Comparison of ENCODE assay signal across 1 cellular context in the genomic region with DNA sequence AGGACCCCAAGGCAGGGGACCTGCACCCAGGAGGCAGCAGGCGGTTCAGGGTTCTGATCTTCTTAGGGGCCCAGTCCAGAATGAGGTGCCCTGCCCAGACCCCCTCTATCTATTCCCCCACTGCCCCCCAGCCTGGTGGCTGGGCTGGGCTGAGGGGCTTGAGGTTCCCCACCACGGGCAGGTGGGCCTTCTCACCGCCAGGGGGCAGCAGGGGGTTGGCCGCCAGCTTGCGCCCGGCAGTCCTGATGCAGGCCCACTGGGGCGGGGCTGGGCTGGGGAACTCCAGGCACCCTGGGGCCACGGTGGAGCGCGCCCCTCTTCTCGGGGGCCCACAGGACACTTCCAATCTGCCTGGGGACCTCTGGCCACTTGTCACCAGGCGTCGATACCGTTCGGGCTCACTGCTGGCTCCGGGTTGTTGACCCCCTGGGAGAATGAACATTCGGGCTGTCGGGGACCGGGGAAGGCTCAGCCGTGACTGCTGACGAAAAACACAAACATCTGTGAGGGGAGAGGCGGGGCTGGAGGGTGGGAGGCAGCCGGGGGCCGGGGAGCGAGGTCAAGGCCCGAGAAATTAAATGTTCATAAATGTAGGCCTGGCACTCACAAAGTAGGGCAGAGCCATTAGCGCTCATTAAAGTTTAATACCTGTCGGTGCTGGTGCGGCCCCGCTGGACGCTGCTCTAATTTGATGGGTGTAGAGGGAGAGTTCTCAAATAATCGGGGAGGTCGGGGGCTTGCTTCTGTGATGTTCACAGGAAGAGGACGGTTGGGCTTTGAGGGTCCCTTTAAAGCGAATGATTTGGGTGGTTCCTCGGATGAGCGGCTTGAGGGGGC.
TF ChIP-seq lines count a peak whose summit lies in the region.

No MANE protein-coding gene starts in this region.

TF ChIP-seq in HEK293, 187 proteins besides CTCF, POLR2A, EP300 and RAD21 (continued from another document and continues in another):
- TF ChIP-seq, protein P1, sequence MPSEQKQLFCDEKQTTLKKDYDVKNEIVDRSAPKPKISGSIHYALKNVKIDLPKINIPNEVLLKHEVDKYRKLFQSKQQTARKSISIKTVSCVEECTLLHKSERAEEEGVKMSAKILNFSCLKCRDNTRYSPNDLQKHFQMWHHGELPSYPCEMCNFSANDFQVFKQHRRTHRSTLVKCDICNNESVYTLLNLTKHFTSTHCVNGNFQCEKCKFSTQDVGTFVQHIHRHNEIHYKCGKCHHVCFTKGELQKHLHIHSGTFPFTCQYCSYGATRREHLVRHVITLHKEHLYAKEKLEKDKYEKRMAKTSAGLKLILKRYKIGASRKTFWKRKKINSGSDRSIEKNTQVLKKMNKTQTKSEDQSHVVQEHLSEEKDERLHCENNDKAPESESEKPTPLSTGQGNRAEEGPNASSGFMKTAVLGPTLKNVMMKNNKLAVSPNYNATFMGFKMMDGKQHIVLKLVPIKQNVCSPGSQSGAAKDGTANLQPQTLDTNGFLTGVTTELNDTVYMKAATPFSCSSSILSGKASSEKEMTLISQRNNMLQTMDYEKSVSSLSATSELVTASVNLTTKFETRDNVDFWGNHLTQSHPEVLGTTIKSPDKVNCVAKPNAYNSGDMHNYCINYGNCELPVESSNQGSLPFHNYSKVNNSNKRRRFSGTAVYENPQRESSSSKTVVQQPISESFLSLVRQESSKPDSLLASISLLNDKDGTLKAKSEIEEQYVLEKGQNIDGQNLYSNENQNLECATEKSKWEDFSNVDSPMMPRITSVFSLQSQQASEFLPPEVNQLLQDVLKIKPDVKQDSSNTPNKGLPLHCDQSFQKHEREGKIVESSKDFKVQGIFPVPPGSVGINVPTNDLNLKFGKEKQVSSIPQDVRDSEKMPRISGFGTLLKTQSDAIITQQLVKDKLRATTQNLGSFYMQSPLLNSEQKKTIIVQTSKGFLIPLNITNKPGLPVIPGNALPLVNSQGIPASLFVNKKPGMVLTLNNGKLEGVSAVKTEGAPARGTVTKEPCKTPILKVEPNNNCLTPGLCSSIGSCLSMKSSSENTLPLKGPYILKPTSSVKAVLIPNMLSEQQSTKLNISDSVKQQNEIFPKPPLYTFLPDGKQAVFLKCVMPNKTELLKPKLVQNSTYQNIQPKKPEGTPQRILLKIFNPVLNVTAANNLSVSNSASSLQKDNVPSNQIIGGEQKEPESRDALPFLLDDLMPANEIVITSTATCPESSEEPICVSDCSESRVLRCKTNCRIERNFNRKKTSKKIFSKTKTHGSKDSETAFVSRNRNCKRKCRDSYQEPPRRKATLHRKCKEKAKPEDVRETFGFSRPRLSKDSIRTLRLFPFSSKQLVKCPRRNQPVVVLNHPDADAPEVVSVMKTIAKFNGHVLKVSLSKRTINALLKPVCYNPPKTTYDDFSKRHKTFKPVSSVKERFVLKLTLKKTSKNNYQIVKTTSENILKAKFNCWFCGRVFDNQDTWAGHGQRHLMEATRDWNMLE (tag by site-specific recombination; conservative IDR thresholded peaks at IDR 0.05; ENCODE audit: low read depth) = no peak
- no peak for TF ChIP-seq ZNF571 (tag by site-specific recombination; IDR thresholded peaks at IDR 0.05)
- no peak for TF ChIP-seq SCRT2 (tag by site-specific recombination; IDR thresholded peaks at IDR 0.05)
- TF ChIP-seq ZNF19 (tag by site-specific recombination; IDR thresholded peaks at IDR 0.05; ENCODE audit: low read depth) = no peak
- TF ChIP-seq HOXC10 (CRISPR knock-in tag; IDR thresholded peaks at IDR 0.05) = no peak
- no peak for TF ChIP-seq ZNF23 (tag by site-specific recombination; IDR thresholded peaks at IDR 0.05; ENCODE audit: borderline replicate concordance)
- TF ChIP-seq ZNF426 (tag by site-specific recombination; IDR thresholded peaks at IDR 0.05) = no peak
- TF ChIP-seq GLIS1 (tag by site-specific recombination; IDR thresholded peaks at IDR 0.05) = peak; percentile 59
- TF ChIP-seq, protein P2, sequence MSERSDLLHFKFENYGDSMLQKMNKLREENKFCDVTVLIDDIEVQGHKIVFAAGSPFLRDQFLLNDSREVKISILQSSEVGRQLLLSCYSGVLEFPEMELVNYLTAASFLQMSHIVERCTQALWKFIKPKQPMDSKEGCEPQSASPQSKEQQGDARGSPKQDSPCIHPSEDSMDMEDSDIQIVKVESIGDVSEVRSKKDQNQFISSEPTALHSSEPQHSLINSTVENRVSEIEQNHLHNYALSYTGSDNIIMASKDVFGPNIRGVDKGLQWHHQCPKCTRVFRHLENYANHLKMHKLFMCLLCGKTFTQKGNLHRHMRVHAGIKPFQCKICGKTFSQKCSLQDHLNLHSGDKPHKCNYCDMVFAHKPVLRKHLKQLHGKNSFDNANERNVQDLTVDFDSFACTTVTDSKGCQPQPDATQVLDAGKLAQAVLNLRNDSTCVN (tag by site-specific recombination; optimal IDR thresholded peaks at IDR 0.05) = peak; percentile 34
- TF ChIP-seq, protein P3, sequence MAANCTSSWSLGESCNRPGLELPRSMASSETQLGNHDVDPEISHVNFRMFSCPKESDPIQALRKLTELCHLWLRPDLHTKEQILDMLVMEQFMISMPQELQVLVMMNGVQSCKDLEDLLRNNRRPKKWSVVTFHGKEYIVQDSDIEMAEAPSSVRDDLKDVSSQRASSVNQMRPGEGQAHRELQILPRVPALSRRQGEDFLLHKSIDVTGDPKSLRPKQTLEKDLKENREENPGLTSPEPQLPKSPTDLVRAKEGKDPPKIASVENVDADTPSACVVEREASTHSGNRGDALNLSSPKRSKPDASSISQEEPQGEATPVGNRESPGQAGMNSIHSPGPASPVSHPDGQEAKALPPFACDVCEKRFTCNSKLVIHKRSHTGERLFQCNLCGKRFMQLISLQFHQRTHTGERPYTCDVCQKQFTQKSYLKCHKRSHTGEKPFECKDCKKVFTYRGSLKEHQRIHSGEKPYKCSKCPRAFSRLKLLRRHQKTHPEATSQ (tag by site-specific recombination; IDR thresholded peaks at IDR 0.05) = no peak
- TF ChIP-seq ZNF37A (tag by site-specific recombination; IDR thresholded peaks at IDR 0.05) = no peak
- TF ChIP-seq ZNF670 (tag by site-specific recombination; IDR thresholded peaks at IDR 0.05; ENCODE audit: low read depth) = no peak
- no peak for TF ChIP-seq ZNF585B (tag by site-specific recombination; IDR thresholded peaks at IDR 0.05)
- no peak for TF ChIP-seq ZBTB21 (tag by site-specific recombination; IDR thresholded peaks at IDR 0.05)
- no peak for TF ChIP-seq ZNF394 (tag by site-specific recombination; IDR thresholded peaks at IDR 0.05; ENCODE audit: borderline replicate concordance)
- no peak for TF ChIP-seq ZNF324 (tag by site-specific recombination; IDR thresholded peaks at IDR 0.05)
- peak; percentile 70 for TF ChIP-seq ZNF2 (tag by site-specific recombination; IDR thresholded peaks at IDR 0.05)
- no peak for TF ChIP-seq ZNF133 (tag by site-specific recombination; IDR thresholded peaks at IDR 0.05)
- TF ChIP-seq ZNF610 (tag by site-specific recombination; IDR thresholded peaks at IDR 0.05; ENCODE audit: borderline replicate concordance) = no peak
- TF ChIP-seq, protein P4, sequence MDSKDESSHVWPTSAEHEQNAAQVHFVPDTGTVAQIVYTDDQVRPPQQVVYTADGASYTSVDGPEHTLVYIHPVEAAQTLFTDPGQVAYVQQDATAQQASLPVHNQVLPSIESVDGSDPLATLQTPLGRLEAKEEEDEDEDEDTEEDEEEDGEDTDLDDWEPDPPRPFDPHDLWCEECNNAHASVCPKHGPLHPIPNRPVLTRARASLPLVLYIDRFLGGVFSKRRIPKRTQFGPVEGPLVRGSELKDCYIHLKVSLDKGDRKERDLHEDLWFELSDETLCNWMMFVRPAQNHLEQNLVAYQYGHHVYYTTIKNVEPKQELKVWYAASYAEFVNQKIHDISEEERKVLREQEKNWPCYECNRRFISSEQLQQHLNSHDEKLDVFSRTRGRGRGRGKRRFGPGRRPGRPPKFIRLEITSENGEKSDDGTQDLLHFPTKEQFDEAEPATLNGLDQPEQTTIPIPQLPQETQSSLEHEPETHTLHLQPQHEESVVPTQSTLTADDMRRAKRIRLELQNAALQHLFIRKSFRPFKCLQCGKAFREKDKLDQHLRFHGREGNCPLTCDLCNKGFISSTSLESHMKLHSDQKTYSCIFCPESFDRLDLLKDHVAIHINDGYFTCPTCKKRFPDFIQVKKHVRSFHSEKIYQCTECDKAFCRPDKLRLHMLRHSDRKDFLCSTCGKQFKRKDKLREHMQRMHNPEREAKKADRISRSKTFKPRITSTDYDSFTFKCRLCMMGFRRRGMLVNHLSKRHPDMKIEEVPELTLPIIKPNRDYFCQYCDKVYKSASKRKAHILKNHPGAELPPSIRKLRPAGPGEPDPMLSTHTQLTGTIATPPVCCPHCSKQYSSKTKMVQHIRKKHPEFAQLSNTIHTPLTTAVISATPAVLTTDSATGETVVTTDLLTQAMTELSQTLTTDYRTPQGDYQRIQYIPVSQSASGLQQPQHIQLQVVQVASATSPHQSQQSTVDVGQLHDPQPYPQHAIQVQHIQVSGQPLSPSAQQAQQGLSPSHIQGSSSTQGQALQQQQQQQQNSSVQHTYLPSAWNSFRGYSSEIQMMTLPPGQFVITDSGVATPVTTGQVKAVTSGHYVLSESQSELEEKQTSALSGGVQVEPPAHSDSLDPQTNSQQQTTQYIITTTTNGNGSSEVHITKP (tag by site-specific recombination; IDR thresholded peaks at IDR 0.05) = no peak
- TF ChIP-seq, protein P5, sequence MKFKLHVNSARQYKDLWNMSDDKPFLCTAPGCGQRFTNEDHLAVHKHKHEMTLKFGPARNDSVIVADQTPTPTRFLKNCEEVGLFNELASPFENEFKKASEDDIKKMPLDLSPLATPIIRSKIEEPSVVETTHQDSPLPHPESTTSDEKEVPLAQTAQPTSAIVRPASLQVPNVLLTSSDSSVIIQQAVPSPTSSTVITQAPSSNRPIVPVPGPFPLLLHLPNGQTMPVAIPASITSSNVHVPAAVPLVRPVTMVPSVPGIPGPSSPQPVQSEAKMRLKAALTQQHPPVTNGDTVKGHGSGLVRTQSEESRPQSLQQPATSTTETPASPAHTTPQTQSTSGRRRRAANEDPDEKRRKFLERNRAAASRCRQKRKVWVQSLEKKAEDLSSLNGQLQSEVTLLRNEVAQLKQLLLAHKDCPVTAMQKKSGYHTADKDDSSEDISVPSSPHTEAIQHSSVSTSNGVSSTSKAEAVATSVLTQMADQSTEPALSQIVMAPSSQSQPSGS (tag by site-specific recombination; IDR thresholded peaks at IDR 0.05; ENCODE audit: low read depth) = no peak
- no peak for TF ChIP-seq ZNF175 (tag by site-specific recombination; IDR thresholded peaks at IDR 0.05)
- TF ChIP-seq, protein P6, sequence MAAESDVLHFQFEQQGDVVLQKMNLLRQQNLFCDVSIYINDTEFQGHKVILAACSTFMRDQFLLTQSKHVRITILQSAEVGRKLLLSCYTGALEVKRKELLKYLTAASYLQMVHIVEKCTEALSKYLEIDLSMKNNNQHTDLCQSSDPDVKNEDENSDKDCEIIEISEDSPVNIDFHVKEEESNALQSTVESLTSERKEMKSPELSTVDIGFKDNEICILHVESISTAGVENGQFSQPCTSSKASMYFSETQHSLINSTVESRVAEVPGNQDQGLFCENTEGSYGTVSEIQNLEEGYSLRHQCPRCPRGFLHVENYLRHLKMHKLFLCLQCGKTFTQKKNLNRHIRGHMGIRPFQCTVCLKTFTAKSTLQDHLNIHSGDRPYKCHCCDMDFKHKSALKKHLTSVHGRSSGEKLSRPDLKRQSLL (tag by site-specific recombination; IDR thresholded peaks at IDR 0.05) = no peak
- peak; percentile 59 for TF ChIP-seq KLF1 (tag by site-specific recombination; IDR thresholded peaks at IDR 0.05)
- no peak for TF ChIP-seq WT1 (tag by site-specific recombination; IDR thresholded peaks at IDR 0.05)
- TF ChIP-seq GLI4 (tag by site-specific recombination; IDR thresholded peaks at IDR 0.05) = no peak
- TF ChIP-seq, protein P7, sequence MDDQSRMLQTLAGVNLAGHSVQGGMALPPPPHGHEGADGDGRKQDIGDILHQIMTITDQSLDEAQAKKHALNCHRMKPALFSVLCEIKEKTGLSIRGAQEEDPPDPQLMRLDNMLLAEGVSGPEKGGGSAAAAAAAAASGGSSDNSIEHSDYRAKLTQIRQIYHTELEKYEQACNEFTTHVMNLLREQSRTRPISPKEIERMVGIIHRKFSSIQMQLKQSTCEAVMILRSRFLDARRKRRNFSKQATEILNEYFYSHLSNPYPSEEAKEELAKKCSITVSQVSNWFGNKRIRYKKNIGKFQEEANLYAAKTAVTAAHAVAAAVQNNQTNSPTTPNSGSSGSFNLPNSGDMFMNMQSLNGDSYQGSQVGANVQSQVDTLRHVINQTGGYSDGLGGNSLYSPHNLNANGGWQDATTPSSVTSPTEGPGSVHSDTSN (CRISPR knock-in tag; IDR thresholded peaks at IDR 0.05) = no peak
- TF ChIP-seq ZNF600 (tag by site-specific recombination; IDR thresholded peaks at IDR 0.05) = no peak
- no peak for TF ChIP-seq ZSCAN23 (tag by site-specific recombination; IDR thresholded peaks at IDR 0.05)
- TF ChIP-seq ZEB2 (tag by site-specific recombination; IDR thresholded peaks at IDR 0.05) = no peak
- no peak for TF ChIP-seq ZNF549 (tag by site-specific recombination; IDR thresholded peaks at IDR 0.05)
- TF ChIP-seq ZFP37 (tag by site-specific recombination; IDR thresholded peaks at IDR 0.05) = no peak
- peak; percentile 60; the same call in 1 of the 2 replicates for TF ChIP-seq ZNF629 (tag by site-specific recombination; IDR thresholded peaks at IDR 0.05)
- no peak for TF ChIP-seq YY2 (tag by site-specific recombination; IDR thresholded peaks at IDR 0.05)
- TF ChIP-seq ZNF747 (tag by site-specific recombination; IDR thresholded peaks at IDR 0.05) = no peak
- TF ChIP-seq ZNF292 (tag by site-specific recombination; IDR thresholded peaks at IDR 0.05; ENCODE audit: borderline replicate concordance, low read depth) = no peak
- no peak for TF ChIP-seq ZNF121 (tag by site-specific recombination; IDR thresholded peaks at IDR 0.05)
- TF ChIP-seq IKZF3 (tag by site-specific recombination; IDR thresholded peaks at IDR 0.05) = no peak
- no peak for TF ChIP-seq ZNF777 (tag by site-specific recombination; IDR thresholded peaks at IDR 0.05; ENCODE audit: borderline replicate concordance)
- TF ChIP-seq ZNF138 (tag by site-specific recombination; IDR thresholded peaks at IDR 0.05; ENCODE audit: borderline replicate concordance) = no peak
- no peak for TF ChIP-seq ZNF544 (tag by site-specific recombination; IDR thresholded peaks at IDR 0.05)
- TF ChIP-seq SETDB1 (IDR thresholded peaks at IDR 0.05; ENCODE audit: insufficient read length, low read length) = no peak
- no peak for TF ChIP-seq ZNF658 (tag by site-specific recombination; IDR thresholded peaks at IDR 0.05)
- TF ChIP-seq, protein P8, sequence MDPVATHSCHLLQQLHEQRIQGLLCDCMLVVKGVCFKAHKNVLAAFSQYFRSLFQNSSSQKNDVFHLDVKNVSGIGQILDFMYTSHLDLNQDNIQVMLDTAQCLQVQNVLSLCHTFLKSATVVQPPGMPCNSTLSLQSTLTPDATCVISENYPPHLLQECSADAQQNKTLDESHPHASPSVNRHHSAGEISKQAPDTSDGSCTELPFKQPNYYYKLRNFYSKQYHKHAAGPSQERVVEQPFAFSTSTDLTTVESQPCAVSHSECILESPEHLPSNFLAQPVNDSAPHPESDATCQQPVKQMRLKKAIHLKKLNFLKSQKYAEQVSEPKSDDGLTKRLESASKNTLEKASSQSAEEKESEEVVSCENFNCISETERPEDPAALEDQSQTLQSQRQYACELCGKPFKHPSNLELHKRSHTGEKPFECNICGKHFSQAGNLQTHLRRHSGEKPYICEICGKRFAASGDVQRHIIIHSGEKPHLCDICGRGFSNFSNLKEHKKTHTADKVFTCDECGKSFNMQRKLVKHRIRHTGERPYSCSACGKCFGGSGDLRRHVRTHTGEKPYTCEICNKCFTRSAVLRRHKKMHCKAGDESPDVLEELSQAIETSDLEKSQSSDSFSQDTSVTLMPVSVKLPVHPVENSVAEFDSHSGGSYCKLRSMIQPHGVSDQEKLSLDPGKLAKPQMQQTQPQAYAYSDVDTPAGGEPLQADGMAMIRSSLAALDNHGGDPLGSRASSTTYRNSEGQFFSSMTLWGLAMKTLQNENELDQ (tag by site-specific recombination; IDR thresholded peaks at IDR 0.05; ENCODE audit: low read depth) = no peak
- TF ChIP-seq ZNF423 (tag by site-specific recombination; IDR thresholded peaks at IDR 0.05) = peak; percentile 67; the same call in 1 of the 2 replicates
- TF ChIP-seq ZNF24 (tag by site-specific recombination; IDR thresholded peaks at IDR 0.05) = no peak
